ENCODE assay signal across 19 cellular contexts in genomic region chr3:105676621-105677300, GRCh38.
DNase-seq lines count a peak whose midpoint lies in the region; ATAC-seq, FAIRE-seq and TF ChIP-seq lines count a peak whose summit lies in the region.
"Had no signal": no experiment of that assay in that cellular context is flagged by ENCODE, and none has a peak within 500 bp of the region (broad histone marks: within the 10 kb centered on the region; RNA-seq: fewer than 3 reads in every experiment).

No MANE protein-coding gene starts in this region.

- no peak overlapping the region for H2AFZ ChIP-seq in trophoblast cell (ENCODE audit: insufficient read depth, low read length, poor library complexity)

- no peaks in the 10 kb centered on the region for H3K79me2 ChIP-seq in trophoblast cell (ENCODE audit: control insufficient read depth, insufficient read depth, low read length, poor library complexity)

- FAIRE-seq in frontal cortex (lab: Jason Lieb, UNC) = no peak

- H3K27me3 Mint-ChIP-seq in activated T-helper 2 cell treated with anti-CD3 and anti-CD28 coated beads, Interferon-gamma antibody, Interleukin-2, Interleukin-4, amounts not matched to agents 10 μg/mL and 5 μg/mL and 100 μg/mL, durations not matched to agents 14 hours and 24 hours and 36 hours (ENCODE audit: low read depth) = no peaks in the 10 kb centered on the region
- H3K27me3 Mint-ChIP-seq in stimulated activated naive CD8-positive, alpha-beta T cell treated with anti-CD3 and anti-CD28 coated beads, Interleukin-15, Interleukin-2, amounts not matched to agents 100 ng/mL and 50 ng/mL, for 24 hours = no peaks in the 10 kb centered on the region
- H3K27me3 Mint-ChIP-seq in endothelial cell (ENCODE audit: unreplicated experiment) = no peaks in the 10 kb centered on the region
- H3K27me3 Mint-ChIP-seq: naive B cell had no signal

- peaks cover 10 to 18% of the 10 kb centered on the region in 2 experiments for H3K36me3 ChIP-seq in trophoblast cell (ENCODE audit: control insufficient read depth in 1 of 2, insufficient read depth in 2 of 2, low read length in 2 of 2)

- H3K4me2 ChIP-seq in trophoblast cell (ENCODE audit: low read length) = no peak overlapping the region

- no peaks in the 10 kb centered on the region for H3K79me1 ChIP-seq in trophoblast cell (ENCODE audit: low read length)

- H3K4me1 ChIP-seq in trophoblast cell (ENCODE audit: control insufficient read depth in 1 of 2, insufficient read depth in 2 of 2, low read length in 2 of 2) = no peaks in the 10 kb centered on the region
- H3K4me1 ChIP-seq: foreskin keratinocyte, lower lobe of right lung, psoas muscle, vagina had no signal

- WGBS in trophoblast cell (ENCODE audit: extremely low coverage, insufficient coverage, insufficient read length) = no CpG with 5 or more reads among the region's 5 CpGs

- H3K9me3 ChIP-seq in trophoblast cell (ENCODE audit: insufficient read depth, low read depth, low read length) = no peaks in the 10 kb centered on the region
- H3K9me3 ChIP-seq: adrenal gland, lower lobe of right lung, psoas muscle, vagina had no signal

- H3K27me3 ChIP-seq in trophoblast cell (ENCODE audit: insufficient read depth, low read length) = no peaks in the 10 kb centered on the region
- H3K27me3 ChIP-seq: adrenal gland, foreskin keratinocyte, vagina had no signal

- no peak overlapping the region for H3K4ac ChIP-seq in trophoblast cell (ENCODE audit: low read depth, low read length)

- peaks cover 23% of the 10 kb centered on the region for H3K4me1 Mint-ChIP-seq in activated T-helper 2 cell treated with anti-CD3 and anti-CD28 coated beads, Interferon-gamma antibody, Interleukin-2, Interleukin-4, amounts not matched to agents 10 μg/mL and 5 μg/mL and 100 μg/mL, durations not matched to agents 14 hours and 24 hours and 36 hours (ENCODE audit: low read depth)
- H3K4me1 Mint-ChIP-seq in stimulated activated naive CD8-positive, alpha-beta T cell treated with anti-CD3 and anti-CD28 coated beads, Interleukin-15, Interleukin-2, amounts not matched to agents 100 ng/mL and 50 ng/mL, for 24 hours (ENCODE audit: low read depth) = peaks cover 22% of the 10 kb centered on the region
- H3K4me1 Mint-ChIP-seq in endothelial cell (ENCODE audit: unreplicated experiment) = no peaks in the 10 kb centered on the region
- H3K4me1 Mint-ChIP-seq: H9, WTC11 had no signal

- no peak overlapping the region for H3K14ac ChIP-seq in trophoblast cell (ENCODE audit: low read length)

- no peak overlapping the region for H3K18ac ChIP-seq in trophoblast cell (ENCODE audit: low read length)

- H4K91ac ChIP-seq in trophoblast cell (ENCODE audit: low read depth, low read length) = no peak overlapping the region

- H2AK5ac ChIP-seq in trophoblast cell (ENCODE audit: low read length) = no peak overlapping the region

- no peak overlapping the region for H3K27ac ChIP-seq in trophoblast cell (ENCODE audit: low read depth, low read length)
- H3K27ac ChIP-seq: adrenal gland, foreskin keratinocyte, lower lobe of right lung, psoas muscle, vagina had no signal

- H4K12ac ChIP-seq in trophoblast cell (ENCODE audit: low read depth, low read length) = no peak overlapping the region

- no peak overlapping the region for H3K9ac ChIP-seq in trophoblast cell (ENCODE audit: low read length)

- peaks cover 8% of the 10 kb centered on the region for H3K9me3 Mint-ChIP-seq in activated T-helper 2 cell treated with anti-CD3 and anti-CD28 coated beads, Interferon-gamma antibody, Interleukin-2, Interleukin-4, amounts not matched to agents 10 μg/mL and 5 μg/mL and 100 μg/mL, durations not matched to agents 14 hours and 24 hours and 36 hours
- no peaks in the 10 kb centered on the region for H3K9me3 Mint-ChIP-seq in stimulated activated naive CD8-positive, alpha-beta T cell treated with anti-CD3 and anti-CD28 coated beads, Interleukin-15, Interleukin-2, amounts not matched to agents 100 ng/mL and 50 ng/mL, for 24 hours
- no peaks in the 10 kb centered on the region for H3K9me3 Mint-ChIP-seq in endothelial cell (ENCODE audit: unreplicated experiment)
- H3K9me3 Mint-ChIP-seq: H9, naive B cell, WTC11 had no signal

- H2BK5ac ChIP-seq in trophoblast cell (ENCODE audit: low read depth, low read length, poor library complexity) = no peak overlapping the region

- H3K4me3 ChIP-seq in trophoblast cell (ENCODE audit: low read depth, low read length) = no peak overlapping the region
- H3K4me3 ChIP-seq: adrenal gland, lower lobe of right lung, psoas muscle, vagina had no signal

- peak overlapping the region; percentile 74 for H3K27ac Mint-ChIP-seq in activated T-helper 2 cell treated with anti-CD3 and anti-CD28 coated beads, Interferon-gamma antibody, Interleukin-2, Interleukin-4, amounts not matched to agents 10 μg/mL and 5 μg/mL and 100 μg/mL, durations not matched to agents 14 hours and 24 hours and 36 hours
- peak overlapping the region; percentile 84 for H3K27ac Mint-ChIP-seq in stimulated activated naive CD8-positive, alpha-beta T cell treated with anti-CD3 and anti-CD28 coated beads, Interleukin-15, Interleukin-2, amounts not matched to agents 100 ng/mL and 50 ng/mL, for 24 hours
- H3K27ac Mint-ChIP-seq in endothelial cell (ENCODE audit: unreplicated experiment) = no peak overlapping the region
- H3K27ac Mint-ChIP-seq: H9, WTC11 had no signal

- no peak overlapping the region for H2BK120ac ChIP-seq in trophoblast cell (ENCODE audit: insufficient read depth, low read length, poor library complexity)

- TF ChIP-seq CTCF in endothelial cell (IDR thresholded peaks at IDR 0.05; ENCODE audit: unreplicated experiment) = no peak

- intact Hi-C loops in activated T-helper 2 cell treated with anti-CD3 and anti-CD28 coated beads, Interferon-gamma antibody, Interleukin-2, Interleukin-4, amounts not matched to agents 10 μg/mL and 5 μg/mL and 100 μg/mL, durations not matched to agents 14 hours and 24 hours and 36 hours (cut with micrococcal nuclease) = loop anchor here (1.0 to 5.0 kb wide), 12 partner anchors 77 to 931 kb away; no protein-coding TSS in a partner anchor

- H3K23ac ChIP-seq in trophoblast cell (ENCODE audit: low read length) = no peak overlapping the region

- H3K4me3 Mint-ChIP-seq in activated T-helper 2 cell treated with anti-CD3 and anti-CD28 coated beads, Interferon-gamma antibody, Interleukin-2, Interleukin-4, amounts not matched to agents 10 μg/mL and 5 μg/mL and 100 μg/mL, durations not matched to agents 14 hours and 24 hours and 36 hours (ENCODE audit: low read depth) = no peak overlapping the region
- no peak overlapping the region for H3K4me3 Mint-ChIP-seq in stimulated activated naive CD8-positive, alpha-beta T cell treated with anti-CD3 and anti-CD28 coated beads, Interleukin-15, Interleukin-2, amounts not matched to agents 100 ng/mL and 50 ng/mL, for 24 hours
- no peak overlapping the region for H3K4me3 Mint-ChIP-seq in endothelial cell (ENCODE audit: unreplicated experiment)
- H3K4me3 Mint-ChIP-seq: H9, naive B cell, WTC11 had no signal

- DNase-seq in activated naive CD4-positive, alpha-beta T cell treated with Interleukin-2 at 50 U/mL for 16 hours = peak; percentile 59
- no peak for DNase-seq in activated naive CD4-positive, alpha-beta T cell (lab: John Stamatoyannopoulos, UW)
- DNase-seq in activated T-helper 2 cell treated with anti-CD3 and anti-CD28 coated beads, Interferon-gamma antibody, Interleukin-2, Interleukin-4, amounts not matched to agents 10 μg/mL and 5 μg/mL and 100 μg/mL, durations not matched to agents 14 hours and 24 hours and 36 hours (ENCODE audit: low spot score) = no peak
- DNase-seq in trophoblast cell (peak; percentile 20 to 24), endothelial cell (ENCODE audit: low spot score) (no peak), frontal cortex (ENCODE audit: low spot score in 2 of 2) (no peak)
- DNase-seq: adrenal gland, caudate nucleus, foreskin keratinocyte, H9, lower lobe of right lung, naive B cell, NCI-H1417 treated with DMSO at 0.1 percent for 48 hours, NCI-H226, psoas muscle had no signal

- H4K8ac ChIP-seq in trophoblast cell (ENCODE audit: low read depth, low read length) = no peak overlapping the region

- no peak overlapping the region for H2BK12ac ChIP-seq in trophoblast cell (ENCODE audit: low read length)

- H3K36me3 Mint-ChIP-seq in activated T-helper 2 cell treated with anti-CD3 and anti-CD28 coated beads, Interferon-gamma antibody, Interleukin-2, Interleukin-4, amounts not matched to agents 10 μg/mL and 5 μg/mL and 100 μg/mL, durations not matched to agents 14 hours and 24 hours and 36 hours (ENCODE audit: low read depth) = peaks cover 80% of the 10 kb centered on the region
- peaks cover 72% of the 10 kb centered on the region for H3K36me3 Mint-ChIP-seq in stimulated activated naive CD8-positive, alpha-beta T cell treated with anti-CD3 and anti-CD28 coated beads, Interleukin-15, Interleukin-2, amounts not matched to agents 100 ng/mL and 50 ng/mL, for 24 hours (ENCODE audit: low read depth)
- peaks cover 8% of the 10 kb centered on the region for H3K36me3 Mint-ChIP-seq in endothelial cell (ENCODE audit: low read depth, unreplicated experiment)

- ATAC-seq in GM21423 (IDR thresholded peaks at IDR 0.05; ENCODE audit: unreplicated experiment) = no peak
- ATAC-seq: foreskin keratinocyte, lower lobe of right lung, psoas muscle, WTC11 had no signal

Comparison
In these comparisons a context has a peak if more than half of its experiments do, and no peak if none do; other contexts are left out.
1. DNase-seq: peak in activated naive CD4-positive, alpha-beta T cell treated with Interleukin-2 at 50 U/mL for 16 hours (single experiment) and trophoblast cell (2 of 2); none in activated naive CD4-positive, alpha-beta T cell (0 of 4), activated T-helper 2 cell treated with anti-CD3 and anti-CD28 coated beads, Interferon-gamma antibody, Interleukin-2, Interleukin-4, amounts not matched to agents 10 μg/mL and 5 μg/mL and 100 μg/mL, durations not matched to agents 14 hours and 24 hours and 36 hours (single experiment), endothelial cell (single experiment) and frontal cortex (0 of 2).